8 cellular contexts compared by ENCODE assay signal in the genomic region with DNA sequence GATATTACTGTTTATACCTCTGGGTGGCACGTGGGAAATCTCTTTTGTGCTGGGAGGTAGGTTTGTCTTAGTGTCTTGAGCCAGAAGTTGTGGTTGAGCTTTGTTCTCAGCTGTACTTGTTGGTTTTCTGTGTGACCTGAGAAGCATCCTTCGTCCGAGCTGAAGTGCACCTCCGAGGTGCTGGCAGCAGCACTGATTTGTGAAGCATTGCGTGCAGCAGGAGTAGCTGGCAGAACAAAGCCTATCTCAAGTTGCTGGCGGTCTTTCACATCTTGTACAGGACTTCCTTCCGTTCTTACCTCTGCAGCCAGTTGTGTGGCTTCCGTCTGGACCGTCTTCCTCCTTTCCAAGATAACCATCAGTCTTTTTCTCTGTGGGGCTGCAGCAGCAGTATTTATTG. TPM values are rescaled to one million over a fixed set of nuclear protein-coding genes. Genes with fewer than 3 reads are reported as not detected.
DNase-seq lines count a peak whose midpoint lies in the region; ATAC-seq, FAIRE-seq and TF ChIP-seq lines count a peak whose summit lies in the region.
"Had no signal": no experiment of that assay in that cellular context is flagged by ENCODE, and none has a peak within 500 bp of the region (broad histone marks: within the 10 kb centered on the region; RNA-seq: fewer than 3 reads in every experiment).

No MANE protein-coding gene starts in this region.

- no peak overlapping the region for H4K8ac ChIP-seq in H9 (replicated peaks; ENCODE audit: insufficient read length, low read depth, low read length)

- H3K4me3 Mint-ChIP-seq in H9 (peak overlapping the region; percentile 88 to 98; a peak in 4 of 5 replicates), progenitor cell of endocrine pancreas (ENCODE audit: low read depth) (peak overlapping the region; percentile 95)

- H3K9me3 Mint-ChIP-seq in H9 (no peaks in the 10 kb centered on the region), progenitor cell of endocrine pancreas (ENCODE audit: low read depth) (no peaks in the 10 kb centered on the region)

- H3T11ph ChIP-seq in H9 (ENCODE audit: low read length), result no peak overlapping the region

- H3K4ac ChIP-seq in H9 (ENCODE audit: low read depth, low read length), result no peak overlapping the region

- H3K18ac ChIP-seq in H9 (ENCODE audit: insufficient read length, low read depth, low read length), result no peak overlapping the region

- no peak for FAIRE-seq in urothelium cell line (lab: Jason Lieb, UNC)

- peaks cover 79% of the 10 kb centered on the region for H3K79me2 ChIP-seq in H9 (ENCODE audit: insufficient read depth, low read length)

- ATAC-seq in HG03565 (IDR thresholded peaks at IDR 0.05; ENCODE audit: unreplicated experiment), result no peak
- ATAC-seq: right lobe of liver had no signal

- H3K9ac ChIP-seq in H9 (ENCODE audit: extremely low read depth, insufficient read length, low read length), result peak overlapping the region; percentile 10

- no peak overlapping the region for H3K56ac ChIP-seq in H9 (ENCODE audit: insufficient read length, low read depth, low read length)

- no peaks in the 10 kb centered on the region for H3K79me1 ChIP-seq in H9 (ENCODE audit: insufficient read depth, low read depth, low read length, poor library complexity, severe bottlenecking)

- peak overlapping the region; percentile 4 for H3K27ac ChIP-seq in H9 (ENCODE audit: insufficient read length, low read depth, low read length)

- H2BK20ac ChIP-seq in H9 (ENCODE audit: low read depth, low read length, poor library complexity, severe bottlenecking), result no peak overlapping the region

- no peak overlapping the region for H3K14ac ChIP-seq in H9 (ENCODE audit: insufficient read depth, low read length)

- H2AK5ac ChIP-seq in H9 (ENCODE audit: insufficient read length, low read length), result no peak overlapping the region

- no peak overlapping the region for H4K91ac ChIP-seq in H9 (ENCODE audit: insufficient read length, low read depth, low read length)

- H3K27me3 Mint-ChIP-seq in H9 (ENCODE audit: low read depth), result no peaks in the 10 kb centered on the region
- H3K27me3 Mint-ChIP-seq in progenitor cell of endocrine pancreas, result no peaks in the 10 kb centered on the region

- H3K27me3 ChIP-seq in H9 (ENCODE audit: insufficient read depth, low read length), result no peaks in the 10 kb centered on the region; the same call in 1 of the 2 replicates
- H3K27me3 ChIP-seq: right lobe of liver had no signal

- H3K27ac Mint-ChIP-seq in H9 (peak overlapping the region; percentile 92 to 100 (median 98)), progenitor cell of endocrine pancreas (peak overlapping the region; percentile 99)

- H3K23me2 ChIP-seq in H9 (ENCODE audit: insufficient read length, low read depth, low read length, poor library complexity, severe bottlenecking), result peaks cover 22% of the 10 kb centered on the region

- WGBS in H9 (ENCODE audit: extremely low coverage, insufficient read length, low lambda C conversion rate), result no CpG with 5 or more reads among the region's 9 CpGs

- no peak for DNase-seq in H9
- peak; percentile 31 to 94 (median 50) for DNase-seq in T-helper 1 cell
- peak; percentile 64 for DNase-seq in dermis blood vessel endothelial cell
- DNase-seq in progenitor cell of endocrine pancreas (ENCODE audit: low spot score, unreplicated experiment), result no peak
- DNase-seq in COLO829 (ENCODE audit: low spot score), result no peak
- no peak for DNase-seq in urothelium cell line (ENCODE audit: low spot score)

- H3K36me3 Mint-ChIP-seq in H9 (ENCODE audit: insufficient read depth in 1 of 3, low read depth in 3 of 3) (peaks cover 14 to 38% (median 35%) of the 10 kb centered on the region in 3 experiments), progenitor cell of endocrine pancreas (ENCODE audit: insufficient read depth) (peaks cover 2% of the 10 kb centered on the region)

- H2BK120ac ChIP-seq in H9 (ENCODE audit: low read depth, low read length, poor library complexity, severe bottlenecking), result no peak overlapping the region

- H2BK5ac ChIP-seq in H9 (ENCODE audit: insufficient read length, low read length), result no peak overlapping the region

- no peak for TF ChIP-seq CTCF in H9 (conservative IDR thresholded peaks at IDR 0.05)
- TF ChIP-seq CTCF in progenitor cell of endocrine pancreas (IDR thresholded peaks at IDR 0.05; ENCODE audit: unreplicated experiment), result no peak

- no peak overlapping the region for H2BK12ac ChIP-seq in H9 (ENCODE audit: insufficient read length, low read depth, low read length)

- H3K9me3 ChIP-seq in H9 (ENCODE audit: control insufficient read depth, low read depth, low read length), result no peaks in the 10 kb centered on the region
- H3K9me3 ChIP-seq: right lobe of liver had no signal

- H3K23ac ChIP-seq in H9 (ENCODE audit: insufficient read length, low read depth, low read length), result no peak overlapping the region

- no peak overlapping the region for H2AFZ ChIP-seq in H9 (ENCODE audit: low read length)

- no peak overlapping the region for H2BK15ac ChIP-seq in H9 (ENCODE audit: low read depth, low read length)

- peaks cover 60 to 78% of the 10 kb centered on the region in 2 experiments for H3K4me1 Mint-ChIP-seq in H9
- H3K4me1 Mint-ChIP-seq in progenitor cell of endocrine pancreas (ENCODE audit: low read depth), result peaks cover 57% of the 10 kb centered on the region

- no peaks in the 10 kb centered on the region for H4K20me1 ChIP-seq in H9 (ENCODE audit: control insufficient read depth, insufficient read depth, insufficient read length)

- peak overlapping the region; percentile 5 for H3K4me2 ChIP-seq in H9 (ENCODE audit: insufficient read depth, insufficient read length, low read length)

- no peak overlapping the region for H4K5ac ChIP-seq in H9 (ENCODE audit: insufficient read length, low read depth, low read length)

- H3K4me1 ChIP-seq in H9 (ENCODE audit: insufficient read depth, low read length), result peaks cover 29% of the 10 kb centered on the region

RNA-seq across cellular contexts. Expression of gene PRRC2B, which starts 4.3 kb away (rescaled TPM):
- total RNA-seq in H9 (2021), result 243 and 251 TPM in 2 replicates
- total RNA-seq in dermis blood vessel endothelial cell, result 63.8 and 110 TPM in 2 replicates
- 416 and 460 TPM in 2 replicates for total RNA-seq in progenitor cell of endocrine pancreas

Comparison
In these comparisons a context has a peak if more than half of its experiments do, and no peak if none do; other contexts are left out.
1. DNase-seq: peak in T-helper 1 cell (5 of 5) and dermis blood vessel endothelial cell (single experiment); none in H9 (single experiment), progenitor cell of endocrine pancreas (single experiment), COLO829 (single experiment) and urothelium cell line (single experiment).